ENCODE assay signal across 8 cellular contexts in the genomic region with DNA sequence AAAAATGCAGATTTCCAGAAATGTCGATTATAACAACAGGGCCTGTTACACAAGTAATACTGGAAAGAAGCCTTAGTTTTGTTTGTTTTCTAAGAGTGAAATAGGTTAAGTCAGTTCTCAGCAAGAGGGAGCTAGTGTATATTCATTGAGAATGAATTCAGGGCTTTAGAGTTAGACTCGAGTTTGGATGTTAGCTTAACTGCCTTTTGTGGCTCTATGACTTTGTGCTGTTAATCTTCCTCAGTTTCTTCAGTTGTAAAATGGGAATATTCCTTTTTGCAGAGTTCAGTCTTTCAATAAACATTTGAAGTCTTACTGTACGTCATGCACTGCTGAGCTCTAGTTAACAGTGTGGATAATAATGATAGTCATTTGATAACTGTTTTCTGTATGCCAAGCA. TPM values are rescaled to one million over a fixed set of nuclear protein-coding genes. Genes with fewer than 3 reads are reported as not detected.
DNase-seq lines count a peak whose midpoint lies in the region; ATAC-seq, FAIRE-seq and TF ChIP-seq lines count a peak whose summit lies in the region.

No MANE protein-coding gene starts in this region.

- H3K9me3 ChIP-seq in CD4-positive, alpha-beta memory T cell (ENCODE audit: control insufficient read depth in 1 of 2, low read length in 2 of 2): no peaks in the 10 kb centered on the region
- H3K9me3 ChIP-seq in HUES64 (ENCODE audit: insufficient read depth, low read depth, low read length): no peaks in the 10 kb centered on the region
- no peaks in the 10 kb centered on the region for H3K9me3 ChIP-seq in thoracic aorta

- no peak for ATAC-seq in thoracic aorta (ENCODE audit: insufficient number of reproducible peaks, low FRiP score, low read depth)

- peak overlapping the region; percentile 96 for H3K9ac ChIP-seq in HUES64 (ENCODE audit: low read depth, low read length)

- DNase-seq in CD4-positive, alpha-beta memory T cell: peak in 4 of 5 donors; percentile 38 to 47 (median 44)
- DNase-seq in amniotic epithelial cell (ENCODE audit: low read depth): peak; percentile 52
- no peak for DNase-seq in thoracic aorta (ENCODE audit: low spot score)
- no peak for DNase-seq in urothelium cell line (ENCODE audit: low spot score)
- DNase-seq in stimulated activated naive CD4-positive, alpha-beta T cell treated with Interleukin-2 at 50 U/mL for 16 hours (lab: John Stamatoyannopoulos, UW): no peak
- no peak for DNase-seq in stimulated activated CD4-positive, alpha-beta T cell treated with anti-CD3 and anti-CD28 coated beads, Interleukin-4, amount 100 ng/mL, for 24 hours

- H3K4me3 ChIP-seq in CD4-positive, alpha-beta memory T cell (ENCODE audit: low read length in 2 of 2): peak overlapping the region; percentile 40 to 81
- H3K4me3 ChIP-seq in HUES64 (ENCODE audit: low read length): peak overlapping the region; percentile 97
- peak overlapping the region; percentile 89 for H3K4me3 ChIP-seq in thoracic aorta

- H3K9me3 Mint-ChIP-seq in CD4-positive, alpha-beta memory T cell: no peaks in the 10 kb centered on the region

- peak overlapping the region; percentile 90 to 99 (median 94) for H3K27ac Mint-ChIP-seq in CD4-positive, alpha-beta memory T cell

- CTCF ChIA-PET in CD4-positive, alpha-beta memory T cell (lab: Charles Lee; ENCODE audit: partially characterized antibody): interaction anchor here (0.7 to 4.6 kb wide), 14 partner anchors 9 to 85 kb away, joined by 3 to 67 read pairs (median 8); a partner anchor contains a TSS

- H3K27ac ChIP-seq in CD4-positive, alpha-beta memory T cell (ENCODE audit: low read depth, low read length): peak overlapping the region; percentile 82
- peak overlapping the region; percentile 89; the same call in 1 of the 2 replicates for H3K27ac ChIP-seq in HUES64 (ENCODE audit: low read depth, low read length)
- peak overlapping the region; percentile 81 for H3K27ac ChIP-seq in layer of hippocampus (ENCODE audit: low read depth, low read length)
- peak overlapping the region; percentile 91 to 96 for H3K27ac ChIP-seq in thoracic aorta

- no peak for FAIRE-seq in urothelium cell line (lab: Jason Lieb, UNC)

- H3K4me3 Mint-ChIP-seq in CD4-positive, alpha-beta memory T cell: peak overlapping the region; percentile 89 to 96 (median 94)

- peaks cover 0 to 41% of the 10 kb centered on the region in 2 donors for H3K36me3 Mint-ChIP-seq in CD4-positive, alpha-beta memory T cell

- no peak for TF ChIP-seq CTCF in thoracic aorta (IDR thresholded peaks at IDR 0.05)

- no peaks in the 10 kb centered on the region for H3K27me3 Mint-ChIP-seq in CD4-positive, alpha-beta memory T cell

- H3K4me1 ChIP-seq in CD4-positive, alpha-beta memory T cell (ENCODE audit: insufficient read depth, low read length): peaks cover 63% of the 10 kb centered on the region
- peaks cover 55% of the 10 kb centered on the region for H3K4me1 ChIP-seq in HUES64 (ENCODE audit: insufficient read depth, low read length)
- peaks cover 37 to 50% of the 10 kb centered on the region in 2 donors for H3K4me1 ChIP-seq in thoracic aorta (ENCODE audit: control insufficient read depth in 1 of 2, low read depth in 2 of 2)

- intact Hi-C loops in CD4-positive, alpha-beta memory T cell (cut with micrococcal nuclease): loop anchor here (1.0 to 2.0 kb wide), 3 partner anchors 14 to 809 kb away; no protein-coding TSS in a partner anchor

- H3K36me3 ChIP-seq in CD4-positive, alpha-beta memory T cell (ENCODE audit: insufficient read depth, low read length): peaks cover 4% of the 10 kb centered on the region
- 0 out of 2 replicates have a peak, but pooled peaks cover 6% of the 10 kb centered on the region for H3K36me3 ChIP-seq in HUES64 (ENCODE audit: insufficient read depth, low read length)
- no peaks in the 10 kb centered on the region for H3K36me3 ChIP-seq in thoracic aorta

- POLR2A ChIA-PET in CD4-positive, alpha-beta memory T cell (lab: Charles Lee; ENCODE audit: partially characterized antibody): interaction anchor here (0.6 to 14.2 kb wide), 12 partner anchors 9 to 494 kb away, joined by 3 to 453 read pairs (median 10); a partner anchor contains a TSS

- no peaks in the 10 kb centered on the region for H3K27me3 ChIP-seq in CD4-positive, alpha-beta memory T cell (ENCODE audit: insufficient read depth, low read length)
- no peaks in the 10 kb centered on the region for H3K27me3 ChIP-seq in HUES64 (ENCODE audit: insufficient read depth, low read length)
- H3K27me3 ChIP-seq in layer of hippocampus (ENCODE audit: control insufficient read depth, insufficient read depth, low read length): no peaks in the 10 kb centered on the region
- no peaks in the 10 kb centered on the region for H3K27me3 ChIP-seq in thoracic aorta (replicated peaks; ENCODE audit: insufficient read depth)

- H3K4me1 Mint-ChIP-seq in CD4-positive, alpha-beta memory T cell: peaks cover 41 to 73% (median 58%) of the 10 kb centered on the region in 4 donors

- 0% methylated on average over 2 of the region's 3 CpGs for WGBS in HUES64

RNA-seq across cellular contexts. Expression of a gene that starts 1.0 kb away (rescaled TPM):
- 100 to 1,000 TPM; 135 TPM for total RNA-seq in CD4-positive, alpha-beta memory T cell
- polyA plus RNA-seq in CD4-positive, alpha-beta memory T cell: 100 to 1,000 TPM; 213 to 281 TPM
- polyA plus RNA-seq in HUES64 (2013, experiment 1 of 2): 184 TPM
- polyA plus RNA-seq in HUES64 (2013, experiment 2 of 2): 186 TPM
- 10 to 100 TPM; 44.0 to 94.9 TPM for total RNA-seq in thoracic aorta

RNA-seq across cellular contexts. Expression of a gene that starts 33.1 kb away (rescaled TPM):
- 100 to 1,000 TPM; 262 to 280 TPM for total RNA-seq in CD4-positive, alpha-beta memory T cell
- 100 to 1,000 TPM in 1 of 2 donors, 10 to 100 TPM in 1; 10.7 to 141 TPM for polyA plus RNA-seq in CD4-positive, alpha-beta memory T cell
- 14.0 TPM for polyA plus RNA-seq in HUES64 (2013, experiment 1 of 2)
- polyA plus RNA-seq in HUES64 (2013, experiment 2 of 2): 18.3 TPM
- total RNA-seq in thoracic aorta: 10 to 100 TPM; 35.6 to 70.3 TPM

Comparison
In these comparisons a context has a peak if more than half of its experiments do, and no peak if none do; other contexts are left out.
1. DNase-seq: peak in CD4-positive, alpha-beta memory T cell (4 of 5) and amniotic epithelial cell (single experiment); none in thoracic aorta (single experiment), urothelium cell line (single experiment), stimulated activated naive CD4-positive, alpha-beta T cell treated with Interleukin-2 at 50 U/mL for 16 hours (single experiment) and stimulated activated CD4-positive, alpha-beta T cell treated with anti-CD3 and anti-CD28 coated beads, Interleukin-4, amount 100 ng/mL, for 24 hours (single experiment).
2. Peak in every context shown above with its lines, with median percentiles within 50 percentile points of each other: H3K27ac ChIP-seq and H3K4me3 ChIP-seq.